ENCODE assay signal across 20 cellular contexts in genomic region chr2:240573071-240573515, GRCh38. TPM values are rescaled to one million over a fixed set of nuclear protein-coding genes. Genes with fewer than 3 reads are reported as not detected.
DNase-seq lines count a peak whose midpoint lies in the region; ATAC-seq, FAIRE-seq and TF ChIP-seq lines count a peak whose summit lies in the region.
"Had no signal": no experiment of that assay in that cellular context is flagged by ENCODE, and none has a peak within 500 bp of the region (broad histone marks: within the 10 kb centered on the region; RNA-seq: fewer than 3 reads in every experiment).

No MANE protein-coding gene starts in this region.

- H3K4me3 ChIP-seq in right atrium auricular region (no peak overlapping the region), kidney (ENCODE audit: low read length in 2 of 2) (no peak overlapping the region), ovary (no peak overlapping the region)
- H3K4me3 ChIP-seq: A549, GM12878, PC-9 had no signal

- no peak for FAIRE-seq in kidney (lab: Jason Lieb, UNC)
- FAIRE-seq: A549, G401.6, GM12878 had no signal

- no peak for ATAC-seq in Right ventricle myocardium superior (ENCODE audit: poor library complexity)
- ATAC-seq: A549, GM12878 had no signal

- intact Hi-C loops in Right ventricle myocardium superior (cut with DNase I) (no loop called here), kidney (cut with DNase I) (no loop called here), ovary (cut with DNase I) (no loop called here)

- 87 to 88% (median 87%) methylated on average over 17 to 20 of the region's 20 CpGs for WGBS in ovary, 3 donors

- no peaks in the 10 kb centered on the region for H3K27me3 ChIP-seq in right atrium auricular region
- no peaks in the 10 kb centered on the region for H3K27me3 ChIP-seq in ovary

- no peak overlapping the region for H3K27ac ChIP-seq in right atrium auricular region
- no peak overlapping the region for H3K27ac ChIP-seq in kidney (ENCODE audit: low read depth in 2 of 2, low read length in 2 of 2)
- H3K27ac ChIP-seq in ovary, result no peak overlapping the region
- H3K27ac ChIP-seq: A549, PC-9 had no signal

- H3K9me3 ChIP-seq in right atrium auricular region, result no peaks in the 10 kb centered on the region
- no peaks in the 10 kb centered on the region for H3K9me3 ChIP-seq in kidney (ENCODE audit: control insufficient read depth in 1 of 2, low read length in 2 of 2)
- no peaks in the 10 kb centered on the region for H3K9me3 ChIP-seq in ovary
- H3K9me3 ChIP-seq: A549 had no signal

- DNase-seq in Right ventricle myocardium superior (peak; percentile 44), right atrium auricular region (ENCODE audit: low spot score) (no peak), kidney (peak; percentile 69), ovary (peak in 3 of 5 donors; percentile 19 to 35 (median 20)), SW480 (ENCODE audit: low spot score) (no peak), GF-D8 (lab: John Stamatoyannopoulos, UW) (no peak), superior temporal gyrus (ENCODE audit: extremely low spot score) (no peak)
- DNase-seq: C1 segment of cervical spinal cord, DND-41, HCEC 1CT, KBM-7, MV-4-11, NCI-H1417 treated with DMSO at 0.1 percent for 48 hours, NCI-H2029, NCI-H510A treated with DMSO at 0.1 percent for 48 hours, NCI-H82, PC-9 had no signal

- TF ChIP-seq CTCF in right atrium auricular region (IDR thresholded peaks at IDR 0.05), result no peak
- no peak for TF ChIP-seq CTCF in kidney (IDR thresholded peaks at IDR 0.05; ENCODE audit: borderline replicate concordance, extremely low read depth, insufficient read depth)
- no peak for TF ChIP-seq CTCF in ovary (IDR thresholded peaks at IDR 0.05)

- no peak overlapping the region for H3K9ac ChIP-seq in kidney (ENCODE audit: low read length in 2 of 2)

- TF ChIP-seq EP300 in ovary (IDR thresholded peaks at IDR 0.05), result no peak

- no peak for TF ChIP-seq POLR2A in ovary (IDR thresholded peaks at IDR 0.05)

- H3K36me3 ChIP-seq in right atrium auricular region (peaks cover 43% of the 10 kb centered on the region), kidney (ENCODE audit: control insufficient read depth in 1 of 2, insufficient read depth in 2 of 2, low read length in 2 of 2) (peaks cover 4 to 5% of the 10 kb centered on the region in 2 donors), ovary (no peaks in the 10 kb centered on the region)

- peaks cover 0 to 23% of the 10 kb centered on the region in 2 donors for H3K4me1 ChIP-seq in right atrium auricular region
- H3K4me1 ChIP-seq in kidney (ENCODE audit: control insufficient read depth in 1 of 2, insufficient read depth in 1 of 2, low read depth in 1 of 2, low read length in 2 of 2), result peaks cover 7 to 10% of the 10 kb centered on the region in 2 donors
- peaks cover 7% of the 10 kb centered on the region for H3K4me1 ChIP-seq in ovary (ENCODE audit: insufficient read depth)

RNA-seq across cellular contexts. Expression of gene RNPEPL1, which starts 4.8 kb away (rescaled TPM):
- total RNA-seq in Right ventricle myocardium superior, result 89.5 TPM
- 10 to 100 TPM; 62.0 to 76.3 TPM for total RNA-seq in right atrium auricular region
- 77.4 TPM for total RNA-seq in kidney
- 65.4 TPM for polyA plus RNA-seq in kidney (ENCODE audit: insufficient read depth, low read depth, low replicate concordance)
- total RNA-seq in ovary, result 10 to 100 TPM; 15.1 to 25.2 (median 23.2) TPM
- polyA plus RNA-seq in ovary, result 10 to 100 TPM in 1 of 2 donors, 1 to 10 TPM in 1; 3.5 to 27.3 TPM

RNA-seq across cellular contexts. Expression of gene DUSP28, which starts 12.9 kb away (rescaled TPM):
- total RNA-seq in Right ventricle myocardium superior (11.5 TPM), right atrium auricular region (10 to 100 TPM; 12.0 to 17.5 TPM), kidney (7.0 TPM), ovary (1 to 10 TPM; 2.7 to 9.9 (median 4.3) TPM)
- polyA plus RNA-seq in kidney (ENCODE audit: insufficient read depth, low read depth, low replicate concordance) (5.9 TPM), ovary (1 to 10 TPM; 4.0 to 5.3 TPM)

RNA-seq across cellular contexts. Expression of gene CAPN10, which starts 13.4 kb away (rescaled TPM):
- 49.7 TPM for total RNA-seq in Right ventricle myocardium superior
- 10 to 100 TPM; 14.1 to 14.6 TPM for total RNA-seq in right atrium auricular region
- 50.9 TPM for total RNA-seq in kidney
- polyA plus RNA-seq in kidney (ENCODE audit: insufficient read depth, low read depth, low replicate concordance), result 26.3 TPM
- total RNA-seq in ovary, result 10 to 100 TPM; 15.5 to 34.3 (median 26.8) TPM
- polyA plus RNA-seq in ovary, result 10 to 100 TPM in 1 of 2 donors, 1 to 10 TPM in 1; 2.2 to 21.7 TPM

RNA-seq across cellular contexts. Expression of gene ANKMY1, which starts 15.3 kb away (rescaled TPM):
- total RNA-seq in Right ventricle myocardium superior (5.6 TPM), right atrium auricular region (1 to 10 TPM; 3.7 to 7.9 TPM), kidney (22.1 TPM), ovary (10 to 100 TPM; 13.7 to 24.2 (median 21.6) TPM)
- polyA plus RNA-seq in kidney (ENCODE audit: insufficient read depth, low read depth, low replicate concordance) (3.0 TPM), ovary (10 to 100 TPM; 11.5 to 13.8 TPM)

RNA-seq across cellular contexts. Expression of gene GPR35, which starts 52.2 kb away (rescaled TPM):
- total RNA-seq in Right ventricle myocardium superior, result 2.0 TPM
- total RNA-seq in right atrium auricular region, result under 1 TPM; 0.56 to 0.86 TPM
- total RNA-seq in kidney, result 6.7 TPM
- 1.7 TPM for polyA plus RNA-seq in kidney (ENCODE audit: insufficient read depth, low read depth, low replicate concordance)
- total RNA-seq in ovary, result 1 to 10 TPM; 2.1 to 4.2 (median 2.5) TPM
- 1 to 10 TPM in 1 of 2 donors, under 1 TPM in 1; 0.27 to 2.2 TPM for polyA plus RNA-seq in ovary

Comparison
In these comparisons a context has a peak if more than half of its experiments do, and no peak if none do; other contexts are left out.
1. DNase-seq: peak in Right ventricle myocardium superior (single experiment), kidney (single experiment) and ovary (3 of 5); none in right atrium auricular region (single experiment), SW480 (single experiment), GF-D8 (single experiment) and superior temporal gyrus (single experiment).